ENCODE assay signal across 32 cellular contexts in the genomic region with DNA sequence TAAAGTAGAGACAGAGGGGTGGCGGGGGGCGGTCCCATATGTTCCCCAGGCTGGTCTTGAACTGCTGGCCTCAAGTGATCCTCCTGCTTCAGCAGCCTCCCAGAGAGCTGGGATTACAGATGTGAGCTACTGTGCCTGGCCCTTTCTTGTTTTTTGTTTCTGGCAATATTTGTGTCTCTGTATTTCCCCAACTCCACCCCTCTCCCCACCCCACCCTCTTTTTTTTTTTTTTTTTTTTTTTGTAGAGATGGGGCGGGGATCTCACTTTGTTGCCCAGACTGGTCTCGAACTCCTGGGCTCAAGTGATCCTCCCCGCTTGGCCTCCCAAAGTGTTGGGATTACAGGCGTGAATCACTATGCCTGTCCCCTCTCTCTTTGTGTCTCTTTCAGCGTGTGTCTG. TPM values are rescaled to one million over a fixed set of nuclear protein-coding genes. Genes with fewer than 3 reads are reported as not detected.
"Had no signal": no experiment of that assay in that cellular context is flagged by ENCODE, and none has a peak within 500 bp of the region (broad histone marks: within the 10 kb centered on the region; RNA-seq: fewer than 3 reads in every experiment).

No MANE protein-coding gene starts in this region.

- H2AFZ ChIP-seq: neural progenitor cell had no signal

- H3K27ac ChIP-seq: gastrocnemius medialis, neural progenitor cell, ovary, right lobe of liver, stomach, thyroid gland, vagina had no signal

- H3K4me2 ChIP-seq: neural progenitor cell, smooth muscle cell had no signal

- H3K27me3 ChIP-seq: gastrocnemius medialis, ovary, right lobe of liver, stomach, thyroid gland, vagina had no signal

- DNase-seq: cortex of kidney; effector memory CD8-positive, alpha-beta T cell; gastrocnemius medialis; head of caudate nucleus; mesendoderm; midbrain; naive thymus-derived CD4-positive, alpha-beta T cell; nucleus accumbens; retina; right lobe of liver; stimulated activated CD4-positive, alpha-beta T cell treated with anti-CD3 and anti-CD28 coated beads, Interleukin-12 subunit alpha, Interleukin-12 subunit beta, amount 100 ng/mL, for 4 hours; stimulated activated CD4-positive, alpha-beta T cell treated with anti-CD3 and anti-CD28 coated beads, Interleukin-1b, Interleukin-23, amount 100 ng/mL, for 48 hours; stimulated activated CD4-positive, alpha-beta T cell treated with anti-CD3 and anti-CD28 coated beads, Interleukin-4, amount 100 ng/mL, for 1 hour; stimulated activated CD8-positive, alpha-beta memory T cell treated with anti-CD3 and anti-CD28 coated beads, Interleukin-4, amount 100 ng/mL, for 48 hours; stimulated activated naive CD4-positive, alpha-beta T cell treated with Interleukin-2 at 50 U/mL for 16 hours; stomach; thyroid gland; trophoblast cell had no signal

- H3K9me3 ChIP-seq: gastrocnemius medialis, ovary, right lobe of liver, stomach, thyroid gland, vagina had no signal

- ATAC-seq: effector memory CD8-positive, alpha-beta T cell; gastrocnemius medialis; naive thymus-derived CD4-positive, alpha-beta T cell had no signal

- H3K4me3 ChIP-seq: gastrocnemius medialis, neural progenitor cell, ovary, right lobe of liver, smooth muscle cell, stomach, thyroid gland, vagina had no signal

- H3K9ac ChIP-seq: neural progenitor cell had no signal

- H3K4me1 ChIP-seq: gastrocnemius medialis, neural progenitor cell, right lobe of liver, stomach, thyroid gland had no signal

- FAIRE-seq: kidney had no signal

- H3K36me3 ChIP-seq: gastrocnemius medialis, neural progenitor cell, ovary, right lobe of liver, stomach, thyroid gland, vagina had no signal

RNA-seq across cellular contexts. Expression of a gene that starts 0.6 kb away (rescaled TPM):
- total RNA-seq: dermis microvascular lymphatic vessel endothelial cell had no signal

RNA-seq across cellular contexts. Expression of a gene that starts 28.4 kb away (rescaled TPM):
- total RNA-seq: dermis microvascular lymphatic vessel endothelial cell; gastrocnemius medialis; glomerular endothelial cell; left lobe of liver; liver; lung microvascular endothelial cell; mucosa of gallbladder; naive thymus-derived CD4-positive, alpha-beta T cell; pulmonary artery endothelial cell; right lobe of liver; smooth muscle cell; subcutaneous adipose tissue; thyroid gland; ureter had no signal
- polyA plus RNA-seq: liver; naive thymus-derived CD4-positive, alpha-beta T cell; smooth muscle cell had no signal

RNA-seq across cellular contexts. Expression of a gene that starts 44.1 kb away (rescaled TPM):
- total RNA-seq: gastrocnemius medialis; glomerular endothelial cell; kidney; left lobe of liver; liver; lung microvascular endothelial cell; naive thymus-derived CD4-positive, alpha-beta T cell; ovary; pulmonary artery endothelial cell; right lobe of liver; smooth muscle cell; stomach; subcutaneous adipose tissue; thyroid gland; ureter had no signal
- polyA plus RNA-seq: naive thymus-derived CD4-positive, alpha-beta T cell; ovary; smooth muscle cell had no signal
